Comparison of ENCODE assay signal across 1 cellular context in the genomic region with DNA sequence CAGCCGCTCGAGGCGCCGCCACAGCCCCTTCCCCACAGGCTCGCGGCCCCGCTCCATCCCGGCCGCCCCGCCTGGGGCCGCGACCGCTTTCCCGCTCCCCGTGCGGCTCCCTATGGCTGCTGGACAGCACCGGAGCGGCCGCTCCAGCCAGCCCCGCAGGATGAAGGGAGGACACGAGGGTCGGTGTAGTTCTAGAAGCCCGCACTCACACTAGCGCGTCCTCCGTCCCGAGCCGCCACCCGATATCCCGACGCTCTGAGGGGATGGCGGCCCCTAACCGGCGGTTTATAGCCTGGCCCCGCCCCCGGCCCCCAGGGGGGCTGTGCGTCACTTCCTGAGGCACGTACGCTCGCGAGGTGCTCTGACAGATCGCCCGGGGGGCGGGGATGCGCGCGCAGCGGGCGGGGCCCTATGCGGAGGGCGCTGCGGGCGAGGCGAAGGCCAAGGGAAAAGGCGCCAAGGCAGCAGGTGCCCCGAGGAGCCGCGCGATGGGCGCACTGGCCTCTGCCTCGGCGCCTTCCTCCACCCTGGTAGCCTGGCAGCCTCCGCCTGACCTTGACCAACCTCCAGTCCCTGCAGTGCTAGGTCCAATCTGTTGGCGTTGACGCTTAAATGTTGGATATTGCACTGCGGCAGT.
A peak's percentile ranks its signal among the peaks of the same experiment; 100 is the strongest.
TF ChIP-seq lines count a peak whose summit lies in the region.

A gene (minus strand): TSS at position 257 of the 637 bp plus-strand sequence. CDS start 4,991 bp downstream, outside the sequence.

TF ChIP-seq in HepG2, 621 proteins besides CTCF, POLR2A, EP300 and RAD21 (continued from another document and continues in another):
- TF ChIP-seq, protein P1, sequence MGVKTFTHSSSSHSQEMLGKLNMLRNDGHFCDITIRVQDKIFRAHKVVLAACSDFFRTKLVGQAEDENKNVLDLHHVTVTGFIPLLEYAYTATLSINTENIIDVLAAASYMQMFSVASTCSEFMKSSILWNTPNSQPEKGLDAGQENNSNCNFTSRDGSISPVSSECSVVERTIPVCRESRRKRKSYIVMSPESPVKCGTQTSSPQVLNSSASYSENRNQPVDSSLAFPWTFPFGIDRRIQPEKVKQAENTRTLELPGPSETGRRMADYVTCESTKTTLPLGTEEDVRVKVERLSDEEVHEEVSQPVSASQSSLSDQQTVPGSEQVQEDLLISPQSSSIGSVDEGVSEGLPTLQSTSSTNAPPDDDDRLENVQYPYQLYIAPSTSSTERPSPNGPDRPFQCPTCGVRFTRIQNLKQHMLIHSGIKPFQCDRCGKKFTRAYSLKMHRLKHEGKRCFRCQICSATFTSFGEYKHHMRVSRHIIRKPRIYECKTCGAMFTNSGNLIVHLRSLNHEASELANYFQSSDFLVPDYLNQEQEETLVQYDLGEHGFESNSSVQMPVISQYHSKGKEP (CRISPR knock-in tag; IDR thresholded peaks at IDR 0.05), result peak; percentile 87
- peak; percentile 43; the same call in 1 of the 2 replicates for TF ChIP-seq ZFP1 (CRISPR knock-in tag; IDR thresholded peaks at IDR 0.05)
- TF ChIP-seq ZNF775 (CRISPR knock-in tag; IDR thresholded peaks at IDR 0.05; ENCODE audit: borderline replicate concordance), result 0 out of 2 replicates have a peak, but pooled peaks have one; percentile 47
- TF ChIP-seq, protein P2, sequence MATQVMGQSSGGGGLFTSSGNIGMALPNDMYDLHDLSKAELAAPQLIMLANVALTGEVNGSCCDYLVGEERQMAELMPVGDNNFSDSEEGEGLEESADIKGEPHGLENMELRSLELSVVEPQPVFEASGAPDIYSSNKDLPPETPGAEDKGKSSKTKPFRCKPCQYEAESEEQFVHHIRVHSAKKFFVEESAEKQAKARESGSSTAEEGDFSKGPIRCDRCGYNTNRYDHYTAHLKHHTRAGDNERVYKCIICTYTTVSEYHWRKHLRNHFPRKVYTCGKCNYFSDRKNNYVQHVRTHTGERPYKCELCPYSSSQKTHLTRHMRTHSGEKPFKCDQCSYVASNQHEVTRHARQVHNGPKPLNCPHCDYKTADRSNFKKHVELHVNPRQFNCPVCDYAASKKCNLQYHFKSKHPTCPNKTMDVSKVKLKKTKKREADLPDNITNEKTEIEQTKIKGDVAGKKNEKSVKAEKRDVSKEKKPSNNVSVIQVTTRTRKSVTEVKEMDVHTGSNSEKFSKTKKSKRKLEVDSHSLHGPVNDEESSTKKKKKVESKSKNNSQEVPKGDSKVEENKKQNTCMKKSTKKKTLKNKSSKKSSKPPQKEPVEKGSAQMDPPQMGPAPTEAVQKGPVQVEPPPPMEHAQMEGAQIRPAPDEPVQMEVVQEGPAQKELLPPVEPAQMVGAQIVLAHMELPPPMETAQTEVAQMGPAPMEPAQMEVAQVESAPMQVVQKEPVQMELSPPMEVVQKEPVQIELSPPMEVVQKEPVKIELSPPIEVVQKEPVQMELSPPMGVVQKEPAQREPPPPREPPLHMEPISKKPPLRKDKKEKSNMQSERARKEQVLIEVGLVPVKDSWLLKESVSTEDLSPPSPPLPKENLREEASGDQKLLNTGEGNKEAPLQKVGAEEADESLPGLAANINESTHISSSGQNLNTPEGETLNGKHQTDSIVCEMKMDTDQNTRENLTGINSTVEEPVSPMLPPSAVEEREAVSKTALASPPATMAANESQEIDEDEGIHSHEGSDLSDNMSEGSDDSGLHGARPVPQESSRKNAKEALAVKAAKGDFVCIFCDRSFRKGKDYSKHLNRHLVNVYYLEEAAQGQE (IDR thresholded peaks at IDR 0.05; ENCODE audit: borderline replicate concordance in 1 of 2, low read depth in 1 of 2, low read length in 2 of 2), result peak in 1 of 2 experiments; percentile 81; a peak in 2 of 4 replicates
- peak; percentile 94 for TF ChIP-seq HOXA5 (CRISPR knock-in tag; IDR thresholded peaks at IDR 0.05)
- TF ChIP-seq ZKSCAN8 (CRISPR knock-in tag; IDR thresholded peaks at IDR 0.05; ENCODE audit: borderline replicate concordance), result 0 out of 2 replicates have a peak, but pooled peaks have one; percentile 61
- TF ChIP-seq, protein P3, sequence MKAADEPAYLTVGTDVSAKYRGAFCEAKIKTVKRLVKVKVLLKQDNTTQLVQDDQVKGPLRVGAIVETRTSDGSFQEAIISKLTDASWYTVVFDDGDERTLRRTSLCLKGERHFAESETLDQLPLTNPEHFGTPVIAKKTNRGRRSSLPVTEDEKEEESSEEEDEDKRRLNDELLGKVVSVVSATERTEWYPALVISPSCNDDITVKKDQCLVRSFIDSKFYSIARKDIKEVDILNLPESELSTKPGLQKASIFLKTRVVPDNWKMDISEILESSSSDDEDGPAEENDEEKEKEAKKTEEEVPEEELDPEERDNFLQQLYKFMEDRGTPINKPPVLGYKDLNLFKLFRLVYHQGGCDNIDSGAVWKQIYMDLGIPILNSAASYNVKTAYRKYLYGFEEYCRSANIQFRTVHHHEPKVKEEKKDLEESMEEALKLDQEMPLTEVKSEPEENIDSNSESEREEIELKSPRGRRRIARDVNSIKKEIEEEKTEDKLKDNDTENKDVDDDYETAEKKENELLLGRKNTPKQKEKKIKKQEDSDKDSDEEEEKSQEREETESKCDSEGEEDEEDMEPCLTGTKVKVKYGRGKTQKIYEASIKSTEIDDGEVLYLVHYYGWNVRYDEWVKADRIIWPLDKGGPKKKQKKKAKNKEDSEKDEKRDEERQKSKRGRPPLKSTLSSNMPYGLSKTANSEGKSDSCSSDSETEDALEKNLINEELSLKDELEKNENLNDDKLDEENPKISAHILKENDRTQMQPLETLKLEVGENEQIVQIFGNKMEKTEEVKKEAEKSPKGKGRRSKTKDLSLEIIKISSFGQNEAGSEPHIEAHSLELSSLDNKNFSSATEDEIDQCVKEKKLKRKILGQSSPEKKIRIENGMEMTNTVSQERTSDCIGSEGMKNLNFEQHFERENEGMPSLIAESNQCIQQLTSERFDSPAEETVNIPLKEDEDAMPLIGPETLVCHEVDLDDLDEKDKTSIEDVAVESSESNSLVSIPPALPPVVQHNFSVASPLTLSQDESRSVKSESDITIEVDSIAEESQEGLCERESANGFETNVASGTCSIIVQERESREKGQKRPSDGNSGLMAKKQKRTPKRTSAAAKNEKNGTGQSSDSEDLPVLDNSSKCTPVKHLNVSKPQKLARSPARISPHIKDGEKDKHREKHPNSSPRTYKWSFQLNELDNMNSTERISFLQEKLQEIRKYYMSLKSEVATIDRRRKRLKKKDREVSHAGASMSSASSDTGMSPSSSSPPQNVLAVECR (CRISPR knock-in tag; IDR thresholded peaks at IDR 0.05; ENCODE audit: borderline replicate concordance), result peak; percentile 92
- TF ChIP-seq MYNN (CRISPR knock-in tag; IDR thresholded peaks at IDR 0.05; ENCODE audit: low read depth), result peak; percentile 94; the same call in 1 of the 2 replicates
- TF ChIP-seq EZH2 (conservative IDR thresholded peaks at IDR 0.05; ENCODE audit: low read depth, low read length), result no peak
- peak; percentile 56; the same call in 1 of the 2 replicates for TF ChIP-seq ZZZ3 (CRISPR knock-in tag; IDR thresholded peaks at IDR 0.05; ENCODE audit: borderline replicate concordance)
- peak; percentile 86 for TF ChIP-seq NRL (CRISPR knock-in tag; IDR thresholded peaks at IDR 0.05; ENCODE audit: borderline replicate concordance)
- TF ChIP-seq, protein P4, sequence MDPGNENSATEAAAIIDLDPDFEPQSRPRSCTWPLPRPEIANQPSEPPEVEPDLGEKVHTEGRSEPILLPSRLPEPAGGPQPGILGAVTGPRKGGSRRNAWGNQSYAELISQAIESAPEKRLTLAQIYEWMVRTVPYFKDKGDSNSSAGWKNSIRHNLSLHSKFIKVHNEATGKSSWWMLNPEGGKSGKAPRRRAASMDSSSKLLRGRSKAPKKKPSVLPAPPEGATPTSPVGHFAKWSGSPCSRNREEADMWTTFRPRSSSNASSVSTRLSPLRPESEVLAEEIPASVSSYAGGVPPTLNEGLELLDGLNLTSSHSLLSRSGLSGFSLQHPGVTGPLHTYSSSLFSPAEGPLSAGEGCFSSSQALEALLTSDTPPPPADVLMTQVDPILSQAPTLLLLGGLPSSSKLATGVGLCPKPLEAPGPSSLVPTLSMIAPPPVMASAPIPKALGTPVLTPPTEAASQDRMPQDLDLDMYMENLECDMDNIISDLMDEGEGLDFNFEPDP (CRISPR knock-in tag; conservative IDR thresholded peaks at IDR 0.05), result no peak
- TF ChIP-seq, protein P5, sequence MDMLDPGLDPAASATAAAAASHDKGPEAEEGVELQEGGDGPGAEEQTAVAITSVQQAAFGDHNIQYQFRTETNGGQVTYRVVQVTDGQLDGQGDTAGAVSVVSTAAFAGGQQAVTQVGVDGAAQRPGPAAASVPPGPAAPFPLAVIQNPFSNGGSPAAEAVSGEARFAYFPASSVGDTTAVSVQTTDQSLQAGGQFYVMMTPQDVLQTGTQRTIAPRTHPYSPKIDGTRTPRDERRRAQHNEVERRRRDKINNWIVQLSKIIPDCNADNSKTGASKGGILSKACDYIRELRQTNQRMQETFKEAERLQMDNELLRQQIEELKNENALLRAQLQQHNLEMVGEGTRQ (IDR thresholded peaks at IDR 0.05; ENCODE audit: low read depth, low read length), result no peak
- TF ChIP-seq, protein P5 (CRISPR knock-in tag; IDR thresholded peaks at IDR 0.05; ENCODE audit: borderline replicate concordance), result peak; percentile 47; the same call in 1 of the 2 replicates
- TF ChIP-seq TAF1 (CRISPR knock-in tag; IDR thresholded peaks at IDR 0.05), result peak; percentile 98
- no peak for TF ChIP-seq U2AF2 (IDR thresholded peaks at IDR 0.05; ENCODE audit: low read depth, low read length)
- no peak for TF ChIP-seq CC2D1A (CRISPR knock-in tag; IDR thresholded peaks at IDR 0.05)
- TF ChIP-seq, protein P6, sequence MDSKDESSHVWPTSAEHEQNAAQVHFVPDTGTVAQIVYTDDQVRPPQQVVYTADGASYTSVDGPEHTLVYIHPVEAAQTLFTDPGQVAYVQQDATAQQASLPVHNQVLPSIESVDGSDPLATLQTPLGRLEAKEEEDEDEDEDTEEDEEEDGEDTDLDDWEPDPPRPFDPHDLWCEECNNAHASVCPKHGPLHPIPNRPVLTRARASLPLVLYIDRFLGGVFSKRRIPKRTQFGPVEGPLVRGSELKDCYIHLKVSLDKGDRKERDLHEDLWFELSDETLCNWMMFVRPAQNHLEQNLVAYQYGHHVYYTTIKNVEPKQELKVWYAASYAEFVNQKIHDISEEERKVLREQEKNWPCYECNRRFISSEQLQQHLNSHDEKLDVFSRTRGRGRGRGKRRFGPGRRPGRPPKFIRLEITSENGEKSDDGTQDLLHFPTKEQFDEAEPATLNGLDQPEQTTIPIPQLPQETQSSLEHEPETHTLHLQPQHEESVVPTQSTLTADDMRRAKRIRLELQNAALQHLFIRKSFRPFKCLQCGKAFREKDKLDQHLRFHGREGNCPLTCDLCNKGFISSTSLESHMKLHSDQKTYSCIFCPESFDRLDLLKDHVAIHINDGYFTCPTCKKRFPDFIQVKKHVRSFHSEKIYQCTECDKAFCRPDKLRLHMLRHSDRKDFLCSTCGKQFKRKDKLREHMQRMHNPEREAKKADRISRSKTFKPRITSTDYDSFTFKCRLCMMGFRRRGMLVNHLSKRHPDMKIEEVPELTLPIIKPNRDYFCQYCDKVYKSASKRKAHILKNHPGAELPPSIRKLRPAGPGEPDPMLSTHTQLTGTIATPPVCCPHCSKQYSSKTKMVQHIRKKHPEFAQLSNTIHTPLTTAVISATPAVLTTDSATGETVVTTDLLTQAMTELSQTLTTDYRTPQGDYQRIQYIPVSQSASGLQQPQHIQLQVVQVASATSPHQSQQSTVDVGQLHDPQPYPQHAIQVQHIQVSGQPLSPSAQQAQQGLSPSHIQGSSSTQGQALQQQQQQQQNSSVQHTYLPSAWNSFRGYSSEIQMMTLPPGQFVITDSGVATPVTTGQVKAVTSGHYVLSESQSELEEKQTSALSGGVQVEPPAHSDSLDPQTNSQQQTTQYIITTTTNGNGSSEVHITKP (CRISPR knock-in tag; IDR thresholded peaks at IDR 0.05; ENCODE audit: low read depth), result peak; percentile 52; the same call in 1 of the 2 replicates
- TF ChIP-seq ZBTB7A (CRISPR knock-in tag; IDR thresholded peaks at IDR 0.05), result 0 out of 2 replicates have a peak, but pooled peaks have one; percentile 58
- peak; percentile 88 for TF ChIP-seq ATF7-NPFF (CRISPR knock-in tag; IDR thresholded peaks at IDR 0.05; ENCODE audit: low read depth)
- no peak for TF ChIP-seq MAFF (IDR thresholded peaks at IDR 0.05; ENCODE audit: low read depth, low read length)
- TF ChIP-seq KDM6A (CRISPR knock-in tag; IDR thresholded peaks at IDR 0.05; ENCODE audit: low read depth), result no peak
- peak; percentile 60; the same call in 1 of the 2 replicates for TF ChIP-seq ZNF460 (CRISPR knock-in tag; IDR thresholded peaks at IDR 0.05; ENCODE audit: borderline replicate concordance)
- no peak for TF ChIP-seq ZNF713 (CRISPR knock-in tag; IDR thresholded peaks at IDR 0.05)
- peak; percentile 97 for TF ChIP-seq RBM39 (IDR thresholded peaks at IDR 0.05; ENCODE audit: low read depth, low read length, poor library complexity, severe bottlenecking)
- TF ChIP-seq ELF3 (CRISPR knock-in tag; IDR thresholded peaks at IDR 0.05), result peak; percentile 69; the same call in 1 of the 2 replicates
- TF ChIP-seq, protein P7, sequence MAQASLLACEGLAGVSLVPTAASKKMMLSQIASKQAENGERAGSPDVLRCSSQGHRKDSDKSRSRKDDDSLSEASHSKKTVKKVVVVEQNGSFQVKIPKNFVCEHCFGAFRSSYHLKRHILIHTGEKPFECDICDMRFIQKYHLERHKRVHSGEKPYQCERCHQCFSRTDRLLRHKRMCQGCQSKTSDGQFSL (CRISPR knock-in tag; IDR thresholded peaks at IDR 0.05), result no peak
- peak; percentile 94 for TF ChIP-seq ZIK1 (CRISPR knock-in tag; IDR thresholded peaks at IDR 0.05; ENCODE audit: borderline replicate concordance, low read depth)
- TF ChIP-seq KMT2B (CRISPR knock-in tag; IDR thresholded peaks at IDR 0.05), result peak; percentile 87; the same call in 1 of the 2 replicates
- TF ChIP-seq, protein P8, sequence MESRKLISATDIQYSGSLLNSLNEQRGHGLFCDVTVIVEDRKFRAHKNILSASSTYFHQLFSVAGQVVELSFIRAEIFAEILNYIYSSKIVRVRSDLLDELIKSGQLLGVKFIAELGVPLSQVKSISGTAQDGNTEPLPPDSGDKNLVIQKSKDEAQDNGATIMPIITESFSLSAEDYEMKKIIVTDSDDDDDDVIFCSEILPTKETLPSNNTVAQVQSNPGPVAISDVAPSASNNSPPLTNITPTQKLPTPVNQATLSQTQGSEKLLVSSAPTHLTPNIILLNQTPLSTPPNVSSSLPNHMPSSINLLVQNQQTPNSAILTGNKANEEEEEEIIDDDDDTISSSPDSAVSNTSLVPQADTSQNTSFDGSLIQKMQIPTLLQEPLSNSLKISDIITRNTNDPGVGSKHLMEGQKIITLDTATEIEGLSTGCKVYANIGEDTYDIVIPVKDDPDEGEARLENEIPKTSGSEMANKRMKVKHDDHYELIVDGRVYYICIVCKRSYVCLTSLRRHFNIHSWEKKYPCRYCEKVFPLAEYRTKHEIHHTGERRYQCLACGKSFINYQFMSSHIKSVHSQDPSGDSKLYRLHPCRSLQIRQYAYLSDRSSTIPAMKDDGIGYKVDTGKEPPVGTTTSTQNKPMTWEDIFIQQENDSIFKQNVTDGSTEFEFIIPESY (CRISPR knock-in tag; IDR thresholded peaks at IDR 0.05), result 0 out of 2 replicates have a peak, but pooled peaks have one; percentile 10
- peak; percentile 14; the same call in 1 of the 2 replicates for TF ChIP-seq HNF4G (IDR thresholded peaks at IDR 0.05; ENCODE audit: borderline replicate concordance, low read depth, low read length)
- peak; percentile 7; the same call in 1 of the 2 replicates for TF ChIP-seq HNF4G (CRISPR knock-in tag; IDR thresholded peaks at IDR 0.05; ENCODE audit: borderline replicate concordance, low read depth)
